In genomic region chr1:35079003-35079930, GRCh38 we compare ENCODE assay signal across 8 cellular contexts.
A peak's percentile ranks its signal among the peaks of the same experiment; 100 is the strongest.
DNase-seq lines count a peak whose midpoint lies in the region; ATAC-seq and TF ChIP-seq lines count a peak whose summit lies in the region.

Gene ZMYM1 (plus strand): TSS chr1:35079385. CDS start chr1:35093988, 14,603 bp downstream.

- H3K4me3 ChIP-seq in AG10803 (ENCODE audit: low read length) (peak within 1 kb of the TSS; percentile 85), coronary artery (peak within 1 kb of the TSS; percentile 81)

- peak; percentile 89 for ATAC-seq in GM19025 (IDR thresholded peaks at IDR 0.05; ENCODE audit: low read depth, unreplicated experiment)
- peak; percentile 91 for ATAC-seq in HG03342 (IDR thresholded peaks at IDR 0.05; ENCODE audit: unreplicated experiment)

- no peak for TF ChIP-seq CTCF in AG10803 (conservative IDR thresholded peaks at IDR 0.05; ENCODE audit: low read length)
- TF ChIP-seq CTCF in coronary artery (IDR thresholded peaks at IDR 0.05), result no peak

- peak within 1 kb of the TSS; percentile 82 to 92 for H3K27ac ChIP-seq in coronary artery

- DNase-seq in AG10803 (ENCODE audit: low read depth) (peak; percentile 81), NCI-H446 (lab: John Stamatoyannopoulos, UW) (peak; percentile 73 to 92), coronary artery (ENCODE audit: low spot score) (peak; percentile 81), left kidney (ENCODE audit: low read depth, low spot score) (peak; percentile 97)
- peak; percentile 94 for DNase-seq in activated CD4-positive, alpha-beta T cell treated with anti-CD3 and anti-CD28 coated beads for 48 hours
- DNase-seq in stimulated activated CD4-positive, alpha-beta T cell treated with anti-CD3 and anti-CD28 coated beads, Interleukin-1b, Interleukin-23, amount 100 ng/mL, for 48 hours, result peak; percentile 93

Comparison
In these comparisons a context has a peak if more than half of its experiments do, and no peak if none do; other contexts are left out.
1. Peak in every context shown above with its lines: DNase-seq, ATAC-seq, H3K4me3 ChIP-seq and H3K27ac ChIP-seq.